In the genomic region with DNA sequence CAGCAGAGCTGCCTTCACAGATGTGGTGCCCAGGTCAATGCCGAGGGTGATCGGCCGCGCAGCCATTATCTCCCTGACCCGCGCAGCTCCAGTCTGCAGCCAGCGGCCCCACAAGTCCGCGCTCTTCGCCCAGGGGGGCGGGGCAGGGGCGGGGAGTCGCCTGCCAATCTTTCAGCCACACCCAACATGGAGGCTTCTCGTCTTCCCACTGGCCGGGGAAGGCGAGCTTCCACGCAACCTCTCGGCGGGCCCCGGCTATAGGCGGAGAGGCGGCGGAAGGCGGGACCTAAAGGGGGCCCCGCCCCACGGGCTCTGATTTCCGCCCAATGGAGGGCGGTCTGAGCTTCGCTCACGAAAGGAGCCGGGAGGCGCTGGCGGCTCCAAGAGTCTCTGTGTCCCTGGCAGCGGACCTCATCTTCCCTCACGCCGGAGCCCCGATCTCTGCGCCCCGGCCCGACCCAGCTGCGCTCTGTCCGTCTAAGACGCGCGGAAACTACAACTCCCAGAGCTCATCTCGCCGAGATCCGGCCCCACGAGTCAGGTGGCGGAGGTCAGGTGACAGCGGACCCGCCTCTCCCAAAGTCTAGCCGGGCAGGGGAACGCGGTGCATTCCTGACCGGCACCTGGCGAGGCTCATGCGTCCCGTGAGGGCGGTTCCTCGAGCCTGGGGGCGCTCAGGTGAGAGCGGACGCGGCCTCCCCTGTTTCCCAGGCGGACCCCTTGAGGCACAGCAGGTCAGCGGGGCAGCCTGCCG, we compare ENCODE assay signal across 1 cellular context.
A peak's percentile ranks its signal among the peaks of the same experiment; 100 is the strongest.
TF ChIP-seq lines count a peak whose summit lies in the region.

CTNS (plus strand) TSS at position 607 of the 754 bp plus-strand sequence. CDS start 3,447 bp downstream, outside the sequence.
SHPK (minus strand) TSS at position 97 of the 754 bp plus-strand sequence; CDS start at position 66, 31 bp downstream.

TF ChIP-seq in HepG2, 621 proteins besides CTCF, POLR2A, EP300 and RAD21 (continued from another document and continues in another):
- TF ChIP-seq HINFP (CRISPR knock-in tag; IDR thresholded peaks at IDR 0.05; ENCODE audit: low read depth) (no peak; the same call in 1 of the 2 replicates), NONO (IDR thresholded peaks at IDR 0.05) (no peak), NONO (CRISPR knock-in tag; conservative IDR thresholded peaks at IDR 0.05) (peak; percentile 83), SPEN (CRISPR knock-in tag; IDR thresholded peaks at IDR 0.05; ENCODE audit: low read depth) (peak; percentile 57; the same call in 1 of the 2 replicates), GABPA (IDR thresholded peaks at IDR 0.05; ENCODE audit: low read depth, low read length) (peak; percentile 74), GABPA (CRISPR knock-in tag; IDR thresholded peaks at IDR 0.05; ENCODE audit: low read depth) (peak; percentile 90), GPN1 (CRISPR knock-in tag; IDR thresholded peaks at IDR 0.05; ENCODE audit: borderline replicate concordance) (0 out of 2 replicates have a peak, but pooled peaks have one; percentile 31), JARID2 (CRISPR knock-in tag; IDR thresholded peaks at IDR 0.05; ENCODE audit: insufficient replicate concordance) (peak; percentile 21), LRRFIP1 (CRISPR knock-in tag; conservative IDR thresholded peaks at IDR 0.05) (no peak), ZNF574 (CRISPR knock-in tag; IDR thresholded peaks at IDR 0.05) (peak; percentile 71; the same call in 1 of the 2 replicates), KMT2A (CRISPR knock-in tag; IDR thresholded peaks at IDR 0.05) (peak; percentile 83), TCF7L2 (IDR thresholded peaks at IDR 0.05; ENCODE audit: low read depth, low read length) (no peak), ELF4 (CRISPR knock-in tag; IDR thresholded peaks at IDR 0.05; ENCODE audit: borderline replicate concordance) (no peak; the same call in 1 of the 2 replicates), ZNF713 (CRISPR knock-in tag; IDR thresholded peaks at IDR 0.05) (0 out of 2 replicates have a peak, but pooled peaks have one; percentile 53), ZNF616 (CRISPR knock-in tag; IDR thresholded peaks at IDR 0.05; ENCODE audit: low read depth) (peak; percentile 41; the same call in 1 of the 2 replicates), PITX1 (CRISPR knock-in tag; IDR thresholded peaks at IDR 0.05) (no peak; the same call in 1 of the 2 replicates), MAX (IDR thresholded peaks at IDR 0.05) (peak; percentile 86), ZNF205 (CRISPR knock-in tag; IDR thresholded peaks at IDR 0.05) (peak; percentile 15; the same call in 1 of the 2 replicates), CCAR2 (optimal IDR thresholded peaks at IDR 0.05; ENCODE audit: low read depth, low read length) (no peak), KLF16 (CRISPR knock-in tag; IDR thresholded peaks at IDR 0.05) (peak in 1 of 2 experiments; percentile 16; a peak in 1 of 4 replicates), SIX1 (CRISPR knock-in tag; IDR thresholded peaks at IDR 0.05; ENCODE audit: borderline replicate concordance) (peak; percentile 23; the same call in 1 of the 2 replicates), ZNF7 (CRISPR knock-in tag; IDR thresholded peaks at IDR 0.05) (no peak), ESRRA (CRISPR knock-in tag; IDR thresholded peaks at IDR 0.05; ENCODE audit: low read depth) (peak; percentile 36; the same call in 1 of the 2 replicates), CAMTA2 (CRISPR knock-in tag; IDR thresholded peaks at IDR 0.05; ENCODE audit: borderline replicate concordance) (0 out of 2 replicates have a peak, but pooled peaks have one; percentile 70), ZSCAN22 (CRISPR knock-in tag; IDR thresholded peaks at IDR 0.05) (peak; percentile 91), MAZ (IDR thresholded peaks at IDR 0.05; ENCODE audit: borderline replicate concordance, low read depth, low read length) (no peak; the same call in none of the 2 replicates), MAZ (CRISPR knock-in tag; IDR thresholded peaks at IDR 0.05; ENCODE audit: low read depth) (peak; percentile 56; the same call in 1 of the 2 replicates), ZGPAT (CRISPR knock-in tag; IDR thresholded peaks at IDR 0.05) (peak; percentile 81)
- TF ChIP-seq, protein P1, sequence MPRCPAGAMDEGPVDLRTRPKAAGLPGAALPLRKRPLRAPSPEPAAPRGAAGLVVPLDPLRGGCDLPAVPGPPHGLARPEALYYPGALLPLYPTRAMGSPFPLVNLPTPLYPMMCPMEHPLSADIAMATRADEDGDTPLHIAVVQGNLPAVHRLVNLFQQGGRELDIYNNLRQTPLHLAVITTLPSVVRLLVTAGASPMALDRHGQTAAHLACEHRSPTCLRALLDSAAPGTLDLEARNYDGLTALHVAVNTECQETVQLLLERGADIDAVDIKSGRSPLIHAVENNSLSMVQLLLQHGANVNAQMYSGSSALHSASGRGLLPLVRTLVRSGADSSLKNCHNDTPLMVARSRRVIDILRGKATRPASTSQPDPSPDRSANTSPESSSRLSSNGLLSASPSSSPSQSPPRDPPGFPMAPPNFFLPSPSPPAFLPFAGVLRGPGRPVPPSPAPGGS (CRISPR knock-in tag; IDR thresholded peaks at IDR 0.05) = no peak
- TF ChIP-seq, protein P2, sequence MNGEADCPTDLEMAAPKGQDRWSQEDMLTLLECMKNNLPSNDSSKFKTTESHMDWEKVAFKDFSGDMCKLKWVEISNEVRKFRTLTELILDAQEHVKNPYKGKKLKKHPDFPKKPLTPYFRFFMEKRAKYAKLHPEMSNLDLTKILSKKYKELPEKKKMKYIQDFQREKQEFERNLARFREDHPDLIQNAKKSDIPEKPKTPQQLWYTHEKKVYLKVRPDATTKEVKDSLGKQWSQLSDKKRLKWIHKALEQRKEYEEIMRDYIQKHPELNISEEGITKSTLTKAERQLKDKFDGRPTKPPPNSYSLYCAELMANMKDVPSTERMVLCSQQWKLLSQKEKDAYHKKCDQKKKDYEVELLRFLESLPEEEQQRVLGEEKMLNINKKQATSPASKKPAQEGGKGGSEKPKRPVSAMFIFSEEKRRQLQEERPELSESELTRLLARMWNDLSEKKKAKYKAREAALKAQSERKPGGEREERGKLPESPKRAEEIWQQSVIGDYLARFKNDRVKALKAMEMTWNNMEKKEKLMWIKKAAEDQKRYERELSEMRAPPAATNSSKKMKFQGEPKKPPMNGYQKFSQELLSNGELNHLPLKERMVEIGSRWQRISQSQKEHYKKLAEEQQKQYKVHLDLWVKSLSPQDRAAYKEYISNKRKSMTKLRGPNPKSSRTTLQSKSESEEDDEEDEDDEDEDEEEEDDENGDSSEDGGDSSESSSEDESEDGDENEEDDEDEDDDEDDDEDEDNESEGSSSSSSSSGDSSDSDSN (CRISPR knock-in tag; IDR thresholded peaks at IDR 0.05) = peak; percentile 83
- TF ChIP-seq, protein P3, sequence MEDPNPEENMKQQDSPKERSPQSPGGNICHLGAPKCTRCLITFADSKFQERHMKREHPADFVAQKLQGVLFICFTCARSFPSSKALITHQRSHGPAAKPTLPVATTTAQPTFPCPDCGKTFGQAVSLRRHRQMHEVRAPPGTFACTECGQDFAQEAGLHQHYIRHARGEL (CRISPR knock-in tag; IDR thresholded peaks at IDR 0.05) = peak; percentile 75; the same call in 1 of the 2 replicates
